Comparison of ENCODE assay signal across 8 cellular contexts in the genomic region with DNA sequence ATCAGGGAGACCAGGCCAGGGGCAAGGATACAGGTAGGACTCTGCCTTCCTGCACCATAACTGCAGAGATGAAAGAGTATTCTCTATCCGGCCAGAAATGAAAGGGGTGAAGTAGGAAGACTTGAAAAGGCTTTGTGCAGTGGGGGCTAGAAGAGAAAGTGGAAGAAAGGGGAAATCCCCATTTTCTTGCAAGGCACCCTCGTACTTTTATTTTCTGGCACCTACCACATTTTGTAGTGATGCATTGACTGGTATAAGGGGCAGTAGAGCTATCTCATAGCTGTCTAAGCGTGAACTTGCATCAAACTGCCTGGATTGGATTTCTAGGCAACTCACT. TPM values are rescaled to one million over a fixed set of nuclear protein-coding genes. Genes with fewer than 3 reads are reported as not detected.
A peak's percentile ranks its signal among the peaks of the same experiment; 100 is the strongest.
DNase-seq lines count a peak whose midpoint lies in the region; ATAC-seq and TF ChIP-seq lines count a peak whose summit lies in the region.

No MANE protein-coding gene starts in this region.

- H3K4me1 Mint-ChIP-seq in MCF 10A (ENCODE audit: insufficient read depth, unreplicated experiment) (peaks cover 44% of the 10 kb centered on the region), naive B cell (peaks cover 38 to 62% (median 59%) of the 10 kb centered on the region in 3 donors)

- intact Hi-C loops in MCF 10A (cut with micrococcal nuclease) (no loop called here), head of caudate nucleus (cut with DNase I) (no loop called here)

- BruUV-seq in MCF 10A (replicated peaks; lab: Mats Ljungman, UMichigan) = no TSS peak

- no peak for TF ChIP-seq POLR2A in GM18505 (IDR thresholded peaks at IDR 0.05; ENCODE audit: borderline replicate concordance, extremely low read depth, insufficient read depth, insufficient read length)

- H3K4me3 ChIP-seq in AG09309 (ENCODE audit: control insufficient read depth, low read depth, low read length) = peak overlapping the region; percentile 46
- H3K4me3 ChIP-seq in Jurkat, Clone E6-1 (ENCODE audit: low read length) = peak overlapping the region; percentile 59

- TF ChIP-seq CTCF in AG09309 (IDR thresholded peaks at IDR 0.05; ENCODE audit: control insufficient read depth, insufficient read depth, low read depth, low read length, missing control alignments) (no peak), MCF 10A (IDR thresholded peaks at IDR 0.05; ENCODE audit: unreplicated experiment) (no peak)

- DNase-seq in AG09309 (ENCODE audit: low read depth) (no peak), MCF 10A (ENCODE audit: unreplicated experiment) (no peak), naive B cell (peak; percentile 72), head of caudate nucleus (no peak), NCI-H2081 treated with DMSO at 0.1 percent for 48 hours (lab: John Stamatoyannopoulos, UW) (no peak)
- peak; percentile 52 for DNase-seq in Jurkat, Clone E6-1 (ENCODE audit: low read depth, low spot score)

- H3K27ac Mint-ChIP-seq in MCF 10A (ENCODE audit: low read depth, unreplicated experiment) = no peak overlapping the region
- peak overlapping the region; percentile 86 to 97 (median 94) for H3K27ac Mint-ChIP-seq in naive B cell

- H3K36me3 Mint-ChIP-seq in MCF 10A (ENCODE audit: insufficient read depth, unreplicated experiment) = peaks cover 9% of the 10 kb centered on the region
- no peaks in the 10 kb centered on the region for H3K36me3 Mint-ChIP-seq in naive B cell

- CTCF ChIA-PET in MCF 10A (lab: Yijun Ruan, JAX) = interaction anchor here (0.6 to 21.1 kb wide), 8 partner anchors 11 to 276 kb away, joined by 3 to 658 read pairs (median 3); partner anchors contain the start of gene ADK

- H3K27me3 Mint-ChIP-seq in MCF 10A (ENCODE audit: insufficient read depth, unreplicated experiment) (no peaks in the 10 kb centered on the region), naive B cell (no peaks in the 10 kb centered on the region)

- H3K4me3 Mint-ChIP-seq in MCF 10A (ENCODE audit: unreplicated experiment) (peak overlapping the region; percentile 67), naive B cell (peak overlapping the region; percentile 85 to 99 (median 95))

- POLR2A ChIA-PET in MCF 10A (lab: Yijun Ruan, JAX) = interaction anchor here (0.6 to 1.7 kb wide), 5 partner anchors 8 to 91 kb away, joined by 3 to 11 read pairs (median 5); no protein-coding TSS in a partner anchor

- ATAC-seq in GM19043 (IDR thresholded peaks at IDR 0.05; ENCODE audit: low read depth, unreplicated experiment) = peak; percentile 19
- peak; percentile 49 to 52 for ATAC-seq in naive B cell (ENCODE audit: low read depth in 2 of 2)
- ATAC-seq in GM18505 (IDR thresholded peaks at IDR 0.05; ENCODE audit: unreplicated experiment) = no peak

- H3K9me3 Mint-ChIP-seq in MCF 10A (ENCODE audit: unreplicated experiment) = no peaks in the 10 kb centered on the region
- no peaks in the 10 kb centered on the region for H3K9me3 Mint-ChIP-seq in naive B cell

RNA-seq across cellular contexts. Expression of gene CAMK2G, which starts 0.8 kb away (rescaled TPM):
- polyA plus RNA-seq in Jurkat, Clone E6-1 (2012; ENCODE audit: insufficient read depth, insufficient read length) = 48.0 TPM
- total RNA-seq in MCF 10A (2022) = 10.9 and 13.7 TPM in 2 replicates
- 1 to 10 TPM; 1.7 to 5.1 (median 3.6) TPM for polyA plus RNA-seq in naive B cell (ENCODE audit: low read depth in 6 of 6)

RNA-seq across cellular contexts. Expression of gene PLAU, which starts 35.8 kb away (rescaled TPM):
- polyA plus RNA-seq in Jurkat, Clone E6-1 (2012; ENCODE audit: insufficient read depth, insufficient read length) = 4.9 TPM
- total RNA-seq in MCF 10A (2022) = 17.3 and 30.6 TPM in 2 replicates
- under 1 TPM in 1 of 6 donors, not detected in 5; 0.12 TPM for polyA plus RNA-seq in naive B cell (ENCODE audit: low read depth in 6 of 6)

Comparison
In these comparisons a context has a peak if more than half of its experiments do, and no peak if none do; other contexts are left out.
1. DNase-seq: peak in Jurkat, Clone E6-1 (single experiment) and naive B cell (single experiment); none in AG09309 (single experiment), MCF 10A (single experiment), head of caudate nucleus (0 of 42) and NCI-H2081 treated with DMSO at 0.1 percent for 48 hours (single experiment).